In the genomic region with DNA sequence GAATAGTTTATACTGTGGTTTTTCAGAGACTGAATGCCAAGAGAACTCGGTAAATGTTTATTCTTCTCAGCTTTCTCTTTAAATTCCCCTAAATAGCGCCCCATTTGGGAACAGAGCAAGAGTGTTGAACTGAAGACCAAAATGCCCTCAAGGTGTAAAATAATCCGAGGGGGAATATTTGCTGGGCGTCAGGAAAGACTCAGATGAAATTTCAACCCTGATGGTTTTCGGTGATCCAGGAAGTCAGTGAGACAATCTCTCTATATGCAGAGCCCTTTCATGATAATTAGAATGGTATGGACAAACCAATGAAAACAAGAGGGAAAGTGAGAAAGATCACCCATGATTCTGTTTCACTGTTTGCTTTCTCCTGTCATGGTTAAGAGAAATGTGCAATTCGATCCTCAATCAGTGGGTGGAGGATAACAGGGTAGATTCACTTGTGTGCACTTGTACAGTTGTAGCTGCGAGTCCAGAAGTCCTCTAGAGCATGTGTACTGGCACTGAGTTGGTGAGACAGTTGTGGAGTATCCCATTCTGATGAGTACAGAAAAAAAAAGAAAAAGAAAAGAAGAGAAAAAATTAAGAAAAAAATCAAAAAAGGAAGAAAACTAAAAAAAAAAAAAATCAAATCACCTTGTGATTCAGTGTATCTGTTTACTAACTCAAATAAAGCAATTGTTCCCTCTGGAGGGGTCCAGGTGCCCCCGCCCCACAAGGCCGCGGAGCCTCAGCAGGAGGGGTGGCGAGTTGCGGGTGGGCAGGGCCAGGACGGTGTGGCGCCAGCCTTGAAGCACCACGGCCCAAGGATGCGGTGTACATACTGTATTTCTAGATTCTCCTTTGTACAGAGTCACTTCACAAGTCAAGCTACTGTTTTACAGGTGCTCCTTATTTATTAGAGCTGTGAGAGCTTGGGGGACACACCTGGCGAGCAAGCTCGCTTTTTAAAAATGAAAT, we compare ENCODE assay signal across 11 cellular contexts.
DNase-seq lines count a peak whose midpoint lies in the region; ATAC-seq and TF ChIP-seq lines count a peak whose summit lies in the region.
"Had no signal": no experiment of that assay in that cellular context is flagged by ENCODE, and none has a peak within 500 bp of the region (broad histone marks: within the 10 kb centered on the region; RNA-seq: fewer than 3 reads in every experiment).

No MANE protein-coding gene starts in this region.

- no peaks in the 10 kb centered on the region for H3K36me3 Mint-ChIP-seq in activated CD4-positive, alpha-beta T cell treated with anti-CD3 and anti-CD28 coated beads for 36 hours (ENCODE audit: low read depth)
- peaks cover 4% of the 10 kb centered on the region for H3K36me3 Mint-ChIP-seq in activated CD8-positive, alpha-beta T cell treated with anti-CD3 and anti-CD28 coated beads, Interleukin-2, amount 10 ng/mL, durations not matched to agents 7 days and 5 days (ENCODE audit: low read depth)

- intact Hi-C loops in activated CD4-positive, alpha-beta T cell treated with anti-CD3 and anti-CD28 coated beads for 36 hours (cut with DNase I, micrococcal nuclease), result loop anchor here (5.0 to 10.0 kb wide), 4 partner anchors 172 to 542 kb away; a partner anchor contains a TSS
- intact Hi-C loops in sigmoid colon (cut with DNase I), result loop anchor here (5.0 to 10.0 kb wide), 2 partner anchors 167 to 204 kb away; a partner anchor contains a TSS

- POLR2A ChIA-PET in activated CD4-positive, alpha-beta T cell treated with anti-CD3 and anti-CD28 coated beads for 36 hours (lab: Charles Lee), result no interaction called here
- POLR2A ChIA-PET in activated CD8-positive, alpha-beta T cell treated with anti-CD3 and anti-CD28 coated beads, Interleukin-2, amount 10 ng/mL, durations not matched to agents 7 days and 5 days (lab: Charles Lee), result interaction anchor here (1.3 to 4.0 kb wide), 3 partner anchors 9 to 200 kb away, joined by 4 to 26 read pairs (median 20); a partner anchor contains a TSS

- DNase-seq in activated CD4-positive, alpha-beta T cell treated with anti-CD3 and anti-CD28 coated beads for 36 hours, result no peak
- no peak for DNase-seq in activated CD4-positive, alpha-beta T cell treated with anti-CD3 and anti-CD28 coated beads, Interleukin-2, amount 50 U/mL, for 48 hours
- peak; percentile 70 for DNase-seq in NCI-H2107 (lab: John Stamatoyannopoulos, UW)
- DNase-seq in activated CD8-positive, alpha-beta T cell treated with anti-CD3 and anti-CD28 coated beads, Interleukin-2, amount 10 ng/mL, durations not matched to agents 7 days and 5 days, result no peak
- no peak for DNase-seq in sigmoid colon
- no peak for DNase-seq in stimulated activated naive CD4-positive, alpha-beta T cell (lab: John Stamatoyannopoulos, UW)
- DNase-seq in DMS114 treated with DMSO at 0.1 percent for 48 hours (lab: John Stamatoyannopoulos, UW; ENCODE audit: unreplicated experiment), result no peak
- DNase-seq in SIG-M5 (lab: John Stamatoyannopoulos, UW), result no peak
- DNase-seq: activated naive CD4-positive, alpha-beta T cell treated with anti-CD3 and anti-CD28 coated beads, Interleukin-2, amount 10 ng/mL, durations not matched to agents 7 days and 5 days; trophoblast cell had no signal

- CTCF ChIA-PET in activated CD4-positive, alpha-beta T cell treated with anti-CD3 and anti-CD28 coated beads for 36 hours (lab: Charles Lee), result no interaction called here
- CTCF ChIA-PET in activated CD8-positive, alpha-beta T cell treated with anti-CD3 and anti-CD28 coated beads, Interleukin-2, amount 10 ng/mL, durations not matched to agents 7 days and 5 days (lab: Charles Lee), result interaction anchor here (1.0 to 4.6 kb wide), 6 partner anchors 12 to 341 kb away, joined by 3 to 38 read pairs (median 18); a partner anchor contains a TSS

- H3K27ac ChIP-seq in sigmoid colon, result peak overlapping the region in 3 of 4 donors; percentile 41 to 74 (median 66)

- H3K27me3 ChIP-seq in sigmoid colon, result no peaks in the 10 kb centered on the region

- H3K4me1 Mint-ChIP-seq in activated CD4-positive, alpha-beta T cell treated with anti-CD3 and anti-CD28 coated beads for 36 hours, result peaks cover 27% of the 10 kb centered on the region
- peaks cover 69% of the 10 kb centered on the region for H3K4me1 Mint-ChIP-seq in activated CD8-positive, alpha-beta T cell treated with anti-CD3 and anti-CD28 coated beads, Interleukin-2, amount 10 ng/mL, durations not matched to agents 7 days and 5 days (ENCODE audit: low read depth)

- H3K4me3 Mint-ChIP-seq in activated CD4-positive, alpha-beta T cell treated with anti-CD3 and anti-CD28 coated beads for 36 hours, result no peak overlapping the region
- H3K4me3 Mint-ChIP-seq in activated CD8-positive, alpha-beta T cell treated with anti-CD3 and anti-CD28 coated beads, Interleukin-2, amount 10 ng/mL, durations not matched to agents 7 days and 5 days, result peak overlapping the region; percentile 78
- H3K4me3 Mint-ChIP-seq: activated naive CD4-positive, alpha-beta T cell treated with anti-CD3 and anti-CD28 coated beads, Interleukin-2, amount 10 ng/mL, durations not matched to agents 7 days and 5 days had no signal

- no peak overlapping the region for H3K4me3 ChIP-seq in sigmoid colon

- peak overlapping the region; percentile 18 for H3K27ac Mint-ChIP-seq in activated CD4-positive, alpha-beta T cell treated with anti-CD3 and anti-CD28 coated beads for 36 hours
- peak overlapping the region; percentile 98 for H3K27ac Mint-ChIP-seq in activated CD8-positive, alpha-beta T cell treated with anti-CD3 and anti-CD28 coated beads, Interleukin-2, amount 10 ng/mL, durations not matched to agents 7 days and 5 days

- TF ChIP-seq CTCF in sigmoid colon (IDR thresholded peaks at IDR 0.05), result no peak

- H3K4me1 ChIP-seq in sigmoid colon, result peaks cover 0 to 20% (median 15%) of the 10 kb centered on the region in 4 donors

- ATAC-seq in activated CD4-positive, alpha-beta T cell treated with anti-CD3 and anti-CD28 coated beads for 36 hours, result no peak
- ATAC-seq in activated CD8-positive, alpha-beta T cell treated with anti-CD3 and anti-CD28 coated beads, Interleukin-2, amount 10 ng/mL, durations not matched to agents 7 days and 5 days, result no peak
- ATAC-seq: HCT116 had no signal

- no peak for TF ChIP-seq POLR2A in sigmoid colon (IDR thresholded peaks at IDR 0.05)

- H3K9me3 ChIP-seq in sigmoid colon, result no peaks in the 10 kb centered on the region

- no peak for TF ChIP-seq EP300 in sigmoid colon (IDR thresholded peaks at IDR 0.05)

- H3K9me3 Mint-ChIP-seq in activated CD4-positive, alpha-beta T cell treated with anti-CD3 and anti-CD28 coated beads for 36 hours (ENCODE audit: low read depth), result no peaks in the 10 kb centered on the region
- H3K9me3 Mint-ChIP-seq in activated CD8-positive, alpha-beta T cell treated with anti-CD3 and anti-CD28 coated beads, Interleukin-2, amount 10 ng/mL, durations not matched to agents 7 days and 5 days (ENCODE audit: insufficient read depth), result no peaks in the 10 kb centered on the region
- H3K9me3 Mint-ChIP-seq: activated naive CD4-positive, alpha-beta T cell treated with anti-CD3 and anti-CD28 coated beads, Interleukin-2, amount 10 ng/mL, durations not matched to agents 7 days and 5 days had no signal

- H3K27me3 Mint-ChIP-seq in activated CD4-positive, alpha-beta T cell treated with anti-CD3 and anti-CD28 coated beads for 36 hours, result no peaks in the 10 kb centered on the region
- H3K27me3 Mint-ChIP-seq in activated CD8-positive, alpha-beta T cell treated with anti-CD3 and anti-CD28 coated beads, Interleukin-2, amount 10 ng/mL, durations not matched to agents 7 days and 5 days (ENCODE audit: low read depth), result no peaks in the 10 kb centered on the region

- H3K36me3 ChIP-seq in sigmoid colon, result no peaks in the 10 kb centered on the region

- 85 to 87% methylated on average over 18 of the region's 18 CpGs for whole genome bisulfite sequencing in sigmoid colon, 2 donors
